Comparison of ENCODE assay signal across 10 cellular contexts in genomic region chr2:226794751-226795171, GRCh38. TPM values are rescaled to one million over a fixed set of nuclear protein-coding genes. Genes with fewer than 3 reads are reported as not detected.
DNase-seq lines count a peak whose midpoint lies in the region; ATAC-seq and TF ChIP-seq lines count a peak whose summit lies in the region.
"Had no signal": no experiment of that assay in that cellular context is flagged by ENCODE, and none has a peak within 500 bp of the region (broad histone marks: within the 10 kb centered on the region; RNA-seq: fewer than 3 reads in every experiment).

No MANE protein-coding gene starts in this region.

- no peak overlapping the region for H3K18ac ChIP-seq in H9 (ENCODE audit: insufficient read length, low read depth, low read length)

- no peaks in the 10 kb centered on the region for H3K27me3 ChIP-seq in H9 (ENCODE audit: insufficient read depth, low read length)
- H3K27me3 ChIP-seq in RWPE2 (ENCODE audit: insufficient read depth, poor library complexity, severe bottlenecking): no peaks in the 10 kb centered on the region
- peaks cover 0 to 3% (median 0%) of the 10 kb centered on the region in 3 donors for H3K27me3 ChIP-seq in skeletal muscle tissue (ENCODE audit: control insufficient read depth in 3 of 3, insufficient read depth in 3 of 3, low read length in 3 of 3)

- H3K36me3 Mint-ChIP-seq in H9 (ENCODE audit: insufficient read depth in 1 of 3, low read depth in 3 of 3): peaks cover 23 to 36% (median 34%) of the 10 kb centered on the region in 3 experiments
- no peaks in the 10 kb centered on the region for H3K36me3 Mint-ChIP-seq in glutamatergic neuron (ENCODE audit: unreplicated experiment)

- no peak overlapping the region for H2AK5ac ChIP-seq in H9 (ENCODE audit: insufficient read length, low read length)

- H3K56ac ChIP-seq in H9 (ENCODE audit: insufficient read length, low read depth, low read length): no peak overlapping the region

- no peak overlapping the region for H3K4ac ChIP-seq in H9 (ENCODE audit: low read depth, low read length)

- H4K91ac ChIP-seq in H9 (ENCODE audit: insufficient read length, low read depth, low read length): no peak overlapping the region

- H3K9me3 ChIP-seq in H9 (ENCODE audit: control insufficient read depth, low read depth, low read length) (no peaks in the 10 kb centered on the region), RWPE2 (ENCODE audit: severe bottlenecking) (no peaks in the 10 kb centered on the region), skeletal muscle tissue (ENCODE audit: control insufficient read depth in 3 of 3, low read length in 3 of 3) (no peaks in the 10 kb centered on the region)

- H3K4me1 Mint-ChIP-seq in H9 (peaks cover 37 to 49% of the 10 kb centered on the region in 2 experiments), glutamatergic neuron (ENCODE audit: low read depth, unreplicated experiment) (peaks cover 40% of the 10 kb centered on the region)

- no peaks in the 10 kb centered on the region for H4K20me1 ChIP-seq in H9 (ENCODE audit: control insufficient read depth, insufficient read depth, insufficient read length)

- H3K9me3 Mint-ChIP-seq in H9: peaks cover 0 to 4% of the 10 kb centered on the region in 2 experiments; a peak in 3 of 5 replicates
- peaks cover 2% of the 10 kb centered on the region for H3K9me3 Mint-ChIP-seq in glutamatergic neuron (ENCODE audit: unreplicated experiment)

- H2AFZ ChIP-seq in H9 (ENCODE audit: low read length): no peak overlapping the region

- peaks cover 20% of the 10 kb centered on the region for H3K23me2 ChIP-seq in H9 (ENCODE audit: insufficient read length, low read depth, low read length, poor library complexity, severe bottlenecking)

- no peak overlapping the region for H2BK15ac ChIP-seq in H9 (ENCODE audit: low read depth, low read length)

- no peak overlapping the region for H4K5ac ChIP-seq in H9 (ENCODE audit: insufficient read length, low read depth, low read length)

- H3K4me1 ChIP-seq in H9 (ENCODE audit: insufficient read depth, low read length) (peaks cover 2% of the 10 kb centered on the region; the same call in 1 of the 2 replicates), RWPE2 (ENCODE audit: insufficient read depth, poor library complexity, severe bottlenecking) (peaks cover 9% of the 10 kb centered on the region), skeletal muscle tissue (ENCODE audit: control insufficient read depth in 3 of 3, insufficient read depth in 3 of 3, low read length in 3 of 3) (peaks cover 46 to 60% (median 56%) of the 10 kb centered on the region in 3 donors)

- no peak overlapping the region for H3K14ac ChIP-seq in H9 (ENCODE audit: insufficient read depth, low read length)

- H3K9ac ChIP-seq in H9 (ENCODE audit: extremely low read depth, insufficient read length, low read length) (no peak overlapping the region), skeletal muscle tissue (ENCODE audit: low read depth in 1 of 3, low read length in 3 of 3) (peak overlapping the region; percentile 76 to 92 (median 92))

- no peak overlapping the region for H3T11ph ChIP-seq in H9 (ENCODE audit: low read length)

- no peak for ATAC-seq in RWPE2 (ENCODE audit: low read depth)
- no peak for ATAC-seq in GM18861 (IDR thresholded peaks at IDR 0.05; ENCODE audit: unreplicated experiment)

- peaks cover 5% of the 10 kb centered on the region for H3K79me1 ChIP-seq in H9 (ENCODE audit: insufficient read depth, low read depth, low read length, poor library complexity, severe bottlenecking)

- H2BK20ac ChIP-seq in H9 (ENCODE audit: low read depth, low read length, poor library complexity, severe bottlenecking): no peak overlapping the region

- no peak overlapping the region for H3K27ac ChIP-seq in H9 (ENCODE audit: insufficient read length, low read depth, low read length)
- H3K27ac ChIP-seq in RWPE2 (ENCODE audit: poor library complexity, severe bottlenecking): peak overlapping the region; percentile 93
- H3K27ac ChIP-seq in skeletal muscle tissue (ENCODE audit: low read depth, low read length): peak overlapping the region; percentile 89

- peaks cover 8% of the 10 kb centered on the region; the same call in 1 of the 2 replicates for H3K79me2 ChIP-seq in H9 (ENCODE audit: insufficient read depth, low read length)

- no peak overlapping the region for H4K8ac ChIP-seq in H9 (replicated peaks; ENCODE audit: insufficient read length, low read depth, low read length)

- no CpG with 5 or more reads among the region's 9 CpGs for WGBS in H9 (ENCODE audit: extremely low coverage, insufficient read length, low lambda C conversion rate)

- H3K36me3 ChIP-seq in RWPE2 (ENCODE audit: low read depth) (peaks cover 74% of the 10 kb centered on the region), skeletal muscle tissue (ENCODE audit: control insufficient read depth in 3 of 3, insufficient read depth in 3 of 3, low read length in 3 of 3) (peaks cover 7 to 23% (median 21%) of the 10 kb centered on the region in 3 donors)

- H3K27ac Mint-ChIP-seq in H9 (0 out of 7 replicates have a peak overlapping the region, but pooled peaks of 1 of the 3 experiments have one; percentile 10), glutamatergic neuron (ENCODE audit: unreplicated experiment) (peak overlapping the region; percentile 57)

- H3K4me3 Mint-ChIP-seq in H9: peak overlapping the region; percentile 48 to 72
- peak overlapping the region; percentile 73 for H3K4me3 Mint-ChIP-seq in glutamatergic neuron (ENCODE audit: unreplicated experiment)

- H3K4me2 ChIP-seq in H9 (ENCODE audit: insufficient read depth, insufficient read length, low read length): peak overlapping the region; percentile 59

- no peak overlapping the region for H2BK12ac ChIP-seq in H9 (ENCODE audit: insufficient read length, low read depth, low read length)

- no peak overlapping the region for H2BK120ac ChIP-seq in H9 (ENCODE audit: low read depth, low read length, poor library complexity, severe bottlenecking)

- peak overlapping the region; percentile 63 for H3K4me3 ChIP-seq in RWPE2 (ENCODE audit: severe bottlenecking)
- peak overlapping the region; percentile 57 to 82 (median 73) for H3K4me3 ChIP-seq in skeletal muscle tissue (ENCODE audit: low read length in 3 of 3)

- DNase-seq in H9: no peak
- DNase-seq in RWPE2 (ENCODE audit: low spot score): no peak
- no peak for DNase-seq in glutamatergic neuron
- no peak for DNase-seq in GF-D8 (lab: John Stamatoyannopoulos, UW)
- DNase-seq in amniotic stem cell (lab: John Stamatoyannopoulos, UW): no peak
- DNase-seq in activated effector memory CD4-positive, alpha-beta T cell treated with Interleukin-2 at 50 U/mL for 16 hours: no peak
- DNase-seq: activated CD4-positive, alpha-beta T cell treated with anti-CD3 and anti-CD28 coated beads, Interleukin-2, amount 50 U/mL, for 4 hours; stimulated activated CD4-positive, alpha-beta T cell treated with anti-CD3 and anti-CD28 coated beads, Interleukin-1b, Interleukin-23, amount 100 ng/mL, for 48 hours had no signal

- no peak overlapping the region for H3K23ac ChIP-seq in H9 (ENCODE audit: insufficient read length, low read depth, low read length)

- TF ChIP-seq CTCF in H9 (conservative IDR thresholded peaks at IDR 0.05) (no peak), RWPE2 (IDR thresholded peaks at IDR 0.05; ENCODE audit: poor library complexity, severe bottlenecking) (no peak), glutamatergic neuron (IDR thresholded peaks at IDR 0.05; ENCODE audit: partially characterized antibody, unreplicated experiment) (no peak)

- H2BK5ac ChIP-seq in H9 (ENCODE audit: insufficient read length, low read length): no peak overlapping the region

- H3K27me3 Mint-ChIP-seq in H9 (ENCODE audit: low read depth): peaks cover 1% of the 10 kb centered on the region; the same call in 1 of the 2 replicates
- peaks cover 7% of the 10 kb centered on the region for H3K27me3 Mint-ChIP-seq in glutamatergic neuron (ENCODE audit: unreplicated experiment)

RNA-seq across cellular contexts. Expression of gene IRS1, which starts 4.9 kb away (rescaled TPM):
- total RNA-seq in H9 (2021) (15.0 and 16.3 TPM in 2 replicates), glutamatergic neuron (ENCODE audit: unreplicated experiment) (8.1 TPM), skeletal muscle tissue (13.0 TPM)

RNA-seq across cellular contexts. Expression of gene RHBDD1, which starts 41.1 kb away (rescaled TPM):
- total RNA-seq in H9 (2021): 23.0 and 24.9 TPM in 2 replicates
- 29.9 TPM for total RNA-seq in glutamatergic neuron (ENCODE audit: unreplicated experiment)
- 37.6 TPM for total RNA-seq in skeletal muscle tissue
